ENCODE assay signal across 12 cellular contexts in genomic region chr20:9112541-9113515, GRCh38. TPM values are rescaled to one million over a fixed set of nuclear protein-coding genes. Genes with fewer than 3 reads are reported as not detected.
DNase-seq lines count a peak whose midpoint lies in the region; ATAC-seq and TF ChIP-seq lines count a peak whose summit lies in the region.
"Had no signal": no experiment of that assay in that cellular context is flagged by ENCODE, and none has a peak within 500 bp of the region (broad histone marks: within the 10 kb centered on the region; RNA-seq: fewer than 3 reads in every experiment).

No MANE protein-coding gene starts in this region.

- no peak overlapping the region for H3K4me3 ChIP-seq in A673 (ENCODE audit: low read depth, low read length, poor library complexity, severe bottlenecking)

- no peaks in the 10 kb centered on the region for H3K27me3 Mint-ChIP-seq in T-helper 2 cell treated with Interferon-gamma antibody and Interleukin-4, amounts not matched to agents 5 μg/mL and 100 μg/mL, for 36 hours (ENCODE audit: low read depth)
- H3K27me3 Mint-ChIP-seq: activated B cell treated with CpG ODN at 0.5 μM for 24 hours; naive thymus-derived CD4-positive, alpha-beta T cell had no signal

- no peak overlapping the region for H3K27ac Mint-ChIP-seq in T-helper 2 cell treated with Interferon-gamma antibody and Interleukin-4, amounts not matched to agents 5 μg/mL and 100 μg/mL, for 36 hours
- H3K27ac Mint-ChIP-seq: activated B cell treated with CpG ODN at 0.5 μM for 24 hours; naive thymus-derived CD4-positive, alpha-beta T cell had no signal

- POLR2A ChIA-PET in A673 (lab: Charles Lee; ENCODE audit: low non-redundant PET), result interaction anchor here (0.6 kb wide), 1 partner anchor 58 kb away, joined by 4 read pairs; no protein-coding TSS in a partner anchor

- no TSS peak for BruUV-seq in A673 (replicated peaks; lab: Mats Ljungman, UMichigan)

- H3K9me3 Mint-ChIP-seq in T-helper 2 cell treated with Interferon-gamma antibody and Interleukin-4, amounts not matched to agents 5 μg/mL and 100 μg/mL, for 36 hours, result no peaks in the 10 kb centered on the region
- H3K9me3 Mint-ChIP-seq: activated B cell treated with CpG ODN at 0.5 μM for 24 hours had no signal

- H3K36me3 Mint-ChIP-seq in T-helper 2 cell treated with Interferon-gamma antibody and Interleukin-4, amounts not matched to agents 5 μg/mL and 100 μg/mL, for 36 hours (ENCODE audit: low read depth), result no peaks in the 10 kb centered on the region
- H3K36me3 Mint-ChIP-seq: naive thymus-derived CD4-positive, alpha-beta T cell had no signal

- no peak for TF ChIP-seq CTCF in A673 (conservative IDR thresholded peaks at IDR 0.05; ENCODE audit: low read depth, low read length)

- DNase-seq in A673 (ENCODE audit: low spot score) (peak; percentile 61), LHCN-M2 (ENCODE audit: low read depth) (peak; percentile 79), dedifferentiated amniotic fluid mesenchymal stem cell (ENCODE audit: extremely low spot score) (peak; percentile 58), kidney tubule cell (ENCODE audit: low spot score) (peak; percentile 75), islet precursor cell (no peak), NCI-H1417 treated with DMSO at 0.1 percent for 48 hours (lab: John Stamatoyannopoulos, UW) (no peak)
- DNase-seq in T-helper 2 cell treated with Interferon-gamma antibody and Interleukin-4, amounts not matched to agents 5 μg/mL and 100 μg/mL, for 36 hours (ENCODE audit: low spot score), result no peak
- DNase-seq: activated B cell treated with CpG ODN at 0.5 μM for 24 hours; naive thymus-derived CD4-positive, alpha-beta T cell; stimulated activated CD8-positive, alpha-beta memory T cell treated with anti-CD3 and anti-CD28 coated beads, Interleukin-4, amount 100 ng/mL, for 48 hours had no signal

- ATAC-seq in HG03025 (IDR thresholded peaks at IDR 0.05; ENCODE audit: low FRiP score, unreplicated experiment), result no peak
- ATAC-seq: naive thymus-derived CD4-positive, alpha-beta T cell had no signal

- H3K4me1 Mint-ChIP-seq in T-helper 2 cell treated with Interferon-gamma antibody and Interleukin-4, amounts not matched to agents 5 μg/mL and 100 μg/mL, for 36 hours (ENCODE audit: low read depth), result no peaks in the 10 kb centered on the region
- H3K4me1 Mint-ChIP-seq: activated B cell treated with CpG ODN at 0.5 μM for 24 hours; naive thymus-derived CD4-positive, alpha-beta T cell had no signal

- H3K27ac ChIP-seq in A673 (ENCODE audit: low read depth, low read length, poor library complexity, severe bottlenecking), result no peak overlapping the region
- H3K27ac ChIP-seq: KMS-11 had no signal

- no peaks in the 10 kb centered on the region for H3K36me3 ChIP-seq in A673 (ENCODE audit: insufficient read depth, low read length, poor library complexity, severe bottlenecking)

- CTCF ChIA-PET in A673 (lab: Charles Lee), result no interaction called here

- no peaks in the 10 kb centered on the region for H3K27me3 ChIP-seq in A673 (replicated peaks; ENCODE audit: insufficient read depth, low read depth, low read length, poor library complexity)

- H3K4me3 Mint-ChIP-seq in T-helper 2 cell treated with Interferon-gamma antibody and Interleukin-4, amounts not matched to agents 5 μg/mL and 100 μg/mL, for 36 hours, result no peak overlapping the region
- H3K4me3 Mint-ChIP-seq: activated B cell treated with CpG ODN at 0.5 μM for 24 hours; naive thymus-derived CD4-positive, alpha-beta T cell had no signal

- intact Hi-C loops in A673 (cut with micrococcal nuclease; ENCODE audit: unreplicated experiment), result no loop called here

- peaks cover 5% of the 10 kb centered on the region for H3K4me1 ChIP-seq in A673 (ENCODE audit: insufficient read depth, low read length, poor library complexity, severe bottlenecking)

- H3K9me3 ChIP-seq in A673 (ENCODE audit: low read depth, low read length, poor library complexity, severe bottlenecking), result no peaks in the 10 kb centered on the region

RNA-seq across cellular contexts. Expression of gene PLCB4, which starts 43.9 kb away (rescaled TPM):
- total RNA-seq in A673 (2021), result 4.7 and 6.2 TPM in 2 replicates
- 5.7 and 6.4 TPM in 2 replicates for total RNA-seq in LHCN-M2 (2014; rRNA removed)
- polyA plus RNA-seq in LHCN-M2 (2012), result 29.1 TPM
- total RNA-seq: activated B cell treated with CpG ODN at 0.5 μM for 24 hours had no signal

Comparison
In these comparisons a context has a peak if more than half of its experiments do, and no peak if none do; other contexts are left out.
1. DNase-seq: peak in A673 (single experiment), LHCN-M2 (single experiment), dedifferentiated amniotic fluid mesenchymal stem cell (single experiment) and kidney tubule cell (single experiment); none in islet precursor cell (single experiment), T-helper 2 cell treated with Interferon-gamma antibody and Interleukin-4, amounts not matched to agents 5 μg/mL and 100 μg/mL, for 36 hours (single experiment) and NCI-H1417 treated with DMSO at 0.1 percent for 48 hours (single experiment).